8 cellular contexts compared by ENCODE assay signal in genomic region chr1:239387304-239388231, GRCh38. TPM values are rescaled to one million over a fixed set of nuclear protein-coding genes. Genes with fewer than 3 reads are reported as not detected.
DNase-seq lines count a peak whose midpoint lies in the region; ATAC-seq and TF ChIP-seq lines count a peak whose summit lies in the region.

No MANE protein-coding gene starts in this region.

- H3K36me3 ChIP-seq in gastroesophageal sphincter, result no peaks in the 10 kb centered on the region
- no peaks in the 10 kb centered on the region for H3K36me3 ChIP-seq in rectal smooth muscle tissue (ENCODE audit: control insufficient read depth, insufficient read depth, low read length)

- H3K27me3 ChIP-seq in gastroesophageal sphincter, result peaks cover 8% of the 10 kb centered on the region
- H3K27me3 ChIP-seq in rectal smooth muscle tissue (ENCODE audit: control insufficient read depth, insufficient read depth, low read length), result no peaks in the 10 kb centered on the region

- TF ChIP-seq EP300 in gastroesophageal sphincter (IDR thresholded peaks at IDR 0.05), result no peak

- H3K9me3 ChIP-seq in gastroesophageal sphincter, result no peaks in the 10 kb centered on the region

- ATAC-seq in GM18907 (IDR thresholded peaks at IDR 0.05; ENCODE audit: unreplicated experiment) (peak; percentile 19), gastroesophageal sphincter (no peak), HG02852 (IDR thresholded peaks at IDR 0.05; ENCODE audit: unreplicated experiment) (no peak), HG02981 (IDR thresholded peaks at IDR 0.05; ENCODE audit: unreplicated experiment) (no peak), GM19328 (IDR thresholded peaks at IDR 0.05; ENCODE audit: unreplicated experiment) (no peak)

- 0 to 1% methylated on average over 15 to 29 of the region's 56 CpGs for WGBS in gastroesophageal sphincter (ENCODE audit: low coverage in 1 of 2), 2 donors

- DNase-seq in SK-N-DZ (ENCODE audit: low spot score), result peak; percentile 21
- no peak for DNase-seq in effector CD4-positive, alpha-beta T cell

- TF ChIP-seq POLR2A in gastroesophageal sphincter (IDR thresholded peaks at IDR 0.05), result no peak

- peak overlapping the region; percentile 74 to 93 (median 92) for H3K27ac ChIP-seq in gastroesophageal sphincter
- peak overlapping the region; percentile 72 for H3K27ac ChIP-seq in rectal smooth muscle tissue (ENCODE audit: low read depth, low read length)

- H3K4me1 ChIP-seq in gastroesophageal sphincter (peaks cover 0 to 41% (median 1%) of the 10 kb centered on the region in 3 donors), rectal smooth muscle tissue (ENCODE audit: control insufficient read depth, insufficient read depth, low read length) (no peaks in the 10 kb centered on the region)

- no peak for TF ChIP-seq CTCF in gastroesophageal sphincter (IDR thresholded peaks at IDR 0.05)

- H3K9ac ChIP-seq in rectal smooth muscle tissue (ENCODE audit: low read length), result peak overlapping the region; percentile 6

- H3K4me3 ChIP-seq in gastroesophageal sphincter, result peak overlapping the region; percentile 63 to 77
- peak overlapping the region; percentile 65 for H3K4me3 ChIP-seq in rectal smooth muscle tissue (ENCODE audit: low read length)

RNA-seq across cellular contexts. Expression of gene CHRM3, which starts 1.2 kb away (rescaled TPM):
- 0.63 and 1.3 TPM in 2 replicates for polyA plus RNA-seq in SK-N-DZ (2014; cell fraction: cytosol; rRNA removed)
- 0.14 and 0.56 TPM in 2 replicates for polyA plus RNA-seq in SK-N-DZ (2014; cell fraction: nucleus; rRNA removed)
- 100 to 1,000 TPM in 3 of 4 donors, 10 to 100 TPM in 1; 48.8 to 177 (median 116) TPM for total RNA-seq in gastroesophageal sphincter
